ENCODE assay signal across 9 cellular contexts in genomic region chr1:22143586-22144033, GRCh38. TPM values are rescaled to one million over a fixed set of nuclear protein-coding genes. Genes with fewer than 3 reads are reported as not detected.
A peak's percentile ranks its signal among the peaks of the same experiment; 100 is the strongest.
DNase-seq lines count a peak whose midpoint lies in the region; ATAC-seq and TF ChIP-seq lines count a peak whose summit lies in the region.
"Had no signal": no experiment of that assay in that cellular context is flagged by ENCODE, and none has a peak within 500 bp of the region (broad histone marks: within the 10 kb centered on the region; RNA-seq: fewer than 3 reads in every experiment).

No MANE protein-coding gene starts in this region.

- 8% methylated on average over 27 of the region's 27 CpGs for whole genome bisulfite sequencing in HUES64

- H3K36me3 Mint-ChIP-seq in naive B cell, result no peaks in the 10 kb centered on the region

- TF ChIP-seq CTCF in A673 (conservative IDR thresholded peaks at IDR 0.05; ENCODE audit: low read depth, low read length), result no peak
- TF ChIP-seq CTCF in dorsolateral prefrontal cortex (IDR thresholded peaks at IDR 0.05 in 54 of 56, conservative IDR thresholded peaks at IDR 0.05 in 2 of 56; ENCODE audit: low read depth in 1 of 56, partially characterized antibody in 56 of 56), result peak in 7 of 56 donors; percentile 2 to 24 (median 8)

- BruUV-seq in A673 (replicated peaks; lab: Mats Ljungman, UMichigan), result no TSS peak

- H3K4me3 Mint-ChIP-seq in naive B cell, result peak overlapping the region; percentile 74 to 90 (median 86)

- H3K27ac Mint-ChIP-seq in naive B cell, result peak overlapping the region in 1 of 6 donors; percentile 64

- H3K27me3 Mint-ChIP-seq in naive B cell, result peaks cover 35 to 85% (median 52%) of the 10 kb centered on the region in 3 donors

- H3K9ac ChIP-seq in HUES64 (ENCODE audit: low read depth, low read length), result no peak overlapping the region

- intact Hi-C loops in A673 (cut with micrococcal nuclease; ENCODE audit: unreplicated experiment), result no loop called here
- intact Hi-C loops in dorsolateral prefrontal cortex (cut with DNase I), result loop anchor here in 1 of 2 donors (5.0 kb wide), 1 partner anchor 36 kb away; no protein-coding TSS in a partner anchor

- H3K4me3 ChIP-seq in A673 (ENCODE audit: low read depth, low read length, poor library complexity, severe bottlenecking) (peak overlapping the region; percentile 28), HUES64 (ENCODE audit: low read length) (peak overlapping the region; percentile 48), dorsolateral prefrontal cortex (peak overlapping the region in 53 of 59 donors; percentile 8 to 75 (median 41))

- H3K9me3 ChIP-seq in A673 (ENCODE audit: low read depth, low read length, poor library complexity, severe bottlenecking), result no peaks in the 10 kb centered on the region
- H3K9me3 ChIP-seq in HUES64 (ENCODE audit: insufficient read depth, low read depth, low read length), result no peaks in the 10 kb centered on the region

- peak in 1 of 2 donors; percentile 8 for ATAC-seq in naive B cell (ENCODE audit: low read depth in 2 of 2)
- ATAC-seq in HG03469 (IDR thresholded peaks at IDR 0.05; ENCODE audit: unreplicated experiment), result no peak

- no peaks in the 10 kb centered on the region for H3K9me3 Mint-ChIP-seq in naive B cell

- peaks cover 9 to 15% (median 13%) of the 10 kb centered on the region in 3 donors for H3K4me1 Mint-ChIP-seq in naive B cell

- POLR2A ChIA-PET in A673 (lab: Charles Lee; ENCODE audit: low non-redundant PET), result no interaction called here

- H3K4me1 ChIP-seq in A673 (ENCODE audit: insufficient read depth, low read length, poor library complexity, severe bottlenecking), result no peaks in the 10 kb centered on the region
- H3K4me1 ChIP-seq in HUES64 (ENCODE audit: insufficient read depth, low read length), result peaks cover 16% of the 10 kb centered on the region

- CTCF ChIA-PET in A673 (lab: Charles Lee), result no interaction called here

- H3K27ac ChIP-seq in A673 (ENCODE audit: low read depth, low read length, poor library complexity, severe bottlenecking) (no peak overlapping the region), HUES64 (ENCODE audit: low read depth, low read length) (no peak overlapping the region), dorsolateral prefrontal cortex (no peak overlapping the region)

- DNase-seq in A673 (ENCODE audit: low spot score) (no peak), dorsolateral prefrontal cortex (no peak), naive B cell (no peak), CD1c-positive myeloid dendritic cell (ENCODE audit: extremely low spot score) (no peak), NCI-H146 (lab: John Stamatoyannopoulos, UW) (no peak), LoVo (ENCODE audit: low spot score) (no peak)
- DNase-seq: NCI-H2029 treated with DMSO at 0.1 percent for 48 hours had no signal

- H3K27me3 ChIP-seq in A673 (replicated peaks; ENCODE audit: insufficient read depth, low read depth, low read length, poor library complexity) (peaks cover 25% of the 10 kb centered on the region), HUES64 (ENCODE audit: insufficient read depth, low read length) (peaks cover 44% of the 10 kb centered on the region), dorsolateral prefrontal cortex (peaks cover 0 to 21% (median 0%) of the 10 kb centered on the region in 45 donors)

- H3K36me3 ChIP-seq in A673 (ENCODE audit: insufficient read depth, low read length, poor library complexity, severe bottlenecking), result no peaks in the 10 kb centered on the region
- H3K36me3 ChIP-seq in HUES64 (ENCODE audit: insufficient read depth, low read length), result no peaks in the 10 kb centered on the region

RNA-seq across cellular contexts. Expression of gene WNT4, which starts 0.7 kb away (rescaled TPM):
- not detected in 2 replicates for total RNA-seq in A673 (2021)
- 2.3 TPM for polyA plus RNA-seq in HUES64 (2013, experiment 1 of 2)
- 1.6 TPM for polyA plus RNA-seq in HUES64 (2013, experiment 2 of 2)
- 1 to 10 TPM in 98 of 120 experiments, under 1 TPM in 22; 0.50 to 4.2 (median 1.5) TPM for total RNA-seq in dorsolateral prefrontal cortex
- under 1 TPM in 1 of 6 donors, not detected in 5; 0.32 TPM for polyA plus RNA-seq in naive B cell (ENCODE audit: low read depth in 6 of 6)
